Comparison of ENCODE assay signal across 1 cellular context in genomic region chr14:74615735-74616134, GRCh38.
TF ChIP-seq lines count a peak whose summit lies in the region.

No MANE protein-coding gene starts in this region.

TF ChIP-seq in endothelial cell of umbilical vein, 7 proteins besides CTCF, POLR2A, EP300 and RAD21:
- TF ChIP-seq MAX (IDR thresholded peaks at IDR 0.05; ENCODE audit: insufficient read depth, insufficient read length): no peak
